Comparison of ENCODE assay signal across 12 cellular contexts in genomic region chr16:29876186-29876577, GRCh38. TPM values are rescaled to one million over a fixed set of nuclear protein-coding genes. Genes with fewer than 3 reads are reported as not detected.
DNase-seq lines count a peak whose midpoint lies in the region; ATAC-seq, FAIRE-seq and TF ChIP-seq lines count a peak whose summit lies in the region.
"Had no signal": no experiment of that assay in that cellular context is flagged by ENCODE, and none has a peak within 500 bp of the region (broad histone marks: within the 10 kb centered on the region; RNA-seq: fewer than 3 reads in every experiment).

No MANE protein-coding gene starts in this region.

- H3K36me3 Mint-ChIP-seq in GM23338 (ENCODE audit: low read depth) (0 out of 3 replicates have a peak, but pooled peaks cover 9% of the 10 kb centered on the region), brain (peaks cover 46% of the 10 kb centered on the region)

- peaks cover 12% of the 10 kb centered on the region for H3K4me1 Mint-ChIP-seq in GM23338
- no peaks in the 10 kb centered on the region for H3K4me1 Mint-ChIP-seq in brain

- peak overlapping the region; percentile 43 for H3K4me3 ChIP-seq in A549
- H3K4me3 ChIP-seq in GM23338: peak overlapping the region; percentile 54
- H3K4me3 ChIP-seq in mesodermal cell (ENCODE audit: extremely low read depth, insufficient read depth, low read length, poor library complexity, severe bottlenecking): peak overlapping the region; percentile 11
- H3K4me3 ChIP-seq: SJSA1 had no signal

- no peak for TF ChIP-seq RAD21 in A549 (conservative IDR thresholded peaks at IDR 0.05 in 1 of 2, IDR thresholded peaks at IDR 0.05 in 1 of 2)

- TF ChIP-seq POLR2A in A549 (IDR thresholded peaks at IDR 0.05; ENCODE audit: low read length): no peak

- H3F3A ChIP-seq in GM23338 (replicated peaks; ENCODE audit: low read depth): peaks cover 6% of the 10 kb centered on the region; the same call in 1 of the 2 replicates

- H3K27ac Mint-ChIP-seq in GM23338 (no peak overlapping the region), brain (no peak overlapping the region)

- ATAC-seq in A549: peak; percentile 30 to 68; a peak in 4 of 6 replicates
- peak; percentile 63 for ATAC-seq in GM23338
- no peak for ATAC-seq in HG03460 (IDR thresholded peaks at IDR 0.05; ENCODE audit: unreplicated experiment)

- DNase-seq in A549 (ENCODE audit: low read depth in 1 of 2, low spot score in 1 of 2) (no peak), GM23338 (ENCODE audit: low spot score) (peak; percentile 94), inferior parietal cortex (ENCODE audit: extremely low spot score) (no peak), NCI-H2107 treated with DMSO at 0.1 percent for 48 hours (lab: John Stamatoyannopoulos, UW; ENCODE audit: unreplicated experiment) (no peak), NCI-H2196 (lab: John Stamatoyannopoulos, UW; ENCODE audit: unreplicated experiment) (no peak)
- DNase-seq: Calu3, NCI-H2171 had no signal

- CTCF ChIA-PET in A549 (lab: Yijun Ruan, JAX): interaction anchor here (0.8 to 1.2 kb wide), 2 partner anchors 18 to 176 kb away, joined by 3 to 4 read pairs; no protein-coding TSS in a partner anchor

- H3K9me3 Mint-ChIP-seq in GM23338 (no peaks in the 10 kb centered on the region; the same call in 1 of the 3 replicates), brain (peaks cover 0 to 8% (median 0%) of the 10 kb centered on the region in 5 experiments)

- H3K27me3 Mint-ChIP-seq in GM23338 (ENCODE audit: insufficient read depth, low read depth, poor library complexity): peaks cover 12% of the 10 kb centered on the region
- H3K27me3 Mint-ChIP-seq in brain: peaks cover 40% of the 10 kb centered on the region

- H4K20me1 ChIP-seq in GM23338 (replicated peaks; ENCODE audit: insufficient read depth): no peaks in the 10 kb centered on the region; the same call in 1 of the 2 replicates

- WGBS in A549 (ENCODE audit: missing lambda C conversion rate): 28% methylated on average over 14 of the region's 17 CpGs
- 74 to 77% methylated on average over 15 to 16 of the region's 17 CpGs for WGBS in mesodermal cell (ENCODE audit: insufficient coverage in 2 of 2), 2 experiments

- H3K4me2 ChIP-seq in A549 (peak overlapping the region; percentile 75), GM23338 (peak overlapping the region; percentile 90)

- no peaks in the 10 kb centered on the region for H3K79me2 ChIP-seq in GM23338 (replicated peaks; ENCODE audit: insufficient read depth)

- TF ChIP-seq EP300 in A549 (IDR thresholded peaks at IDR 0.05): no peak

- H3K9me2 ChIP-seq in GM23338 (ENCODE audit: insufficient read depth): no peaks in the 10 kb centered on the region

- H3K4me1 ChIP-seq in A549 (0 out of 3 replicates have a peak, but pooled peaks cover 3% of the 10 kb centered on the region), GM23338 (ENCODE audit: insufficient read depth) (peaks cover 4% of the 10 kb centered on the region), mesodermal cell (ENCODE audit: control insufficient read depth, insufficient read depth, low read length, poor library complexity, severe bottlenecking) (no peaks in the 10 kb centered on the region)
- H3K4me1 ChIP-seq: SJSA1 had no signal

- POLR2A ChIA-PET in A549 (lab: Yijun Ruan, JAX): no interaction called here

- TF ChIP-seq CTCF in A549 (IDR thresholded peaks at IDR 0.05) (no peak), GM23338 (conservative IDR thresholded peaks at IDR 0.05; ENCODE audit: low read depth in 2 of 2) (no peak), brain (conservative IDR thresholded peaks at IDR 0.05) (no peak)

- H3K27me3 ChIP-seq in GM23338 (ENCODE audit: insufficient read depth): no peaks in the 10 kb centered on the region

- peak overlapping the region; percentile 92; the same call in 1 of the 2 replicates for H2AFZ ChIP-seq in GM23338

- peak overlapping the region in 1 of 2 experiments; percentile 45; a peak in 1 of 6 replicates for H3K27ac ChIP-seq in A549
- no peak overlapping the region for H3K27ac ChIP-seq in GM23338 (ENCODE audit: low read depth)
- no peak overlapping the region for H3K27ac ChIP-seq in mesodermal cell (ENCODE audit: low read depth, low read length, severe bottlenecking)
- H3K27ac ChIP-seq: SJSA1 had no signal

- H3K4me3 Mint-ChIP-seq in GM23338 (peak overlapping the region; percentile 81), brain (peak overlapping the region in 4 of 5 experiments; percentile 12 to 51 (median 19))

- FAIRE-seq in A549 (lab: Jason Lieb, UNC): no peak
- FAIRE-seq: GM18507 had no signal

- H3K9me3 ChIP-seq in A549 (no peaks in the 10 kb centered on the region), mesodermal cell (ENCODE audit: control insufficient read depth, low read length) (no peaks in the 10 kb centered on the region)
- H3K9me3 ChIP-seq: SJSA1 had no signal

- H3K36me3 ChIP-seq in GM23338 (ENCODE audit: insufficient read depth) (no peaks in the 10 kb centered on the region; the same call in 1 of the 2 replicates), mesodermal cell (ENCODE audit: control insufficient read depth, insufficient read depth, low read length) (peaks cover 25% of the 10 kb centered on the region)
- H3K36me3 ChIP-seq: SJSA1 had no signal

TF ChIP-seq in A549, 52 proteins besides CTCF, POLR2A, EP300 and RAD21 (continues in another document):
- TF ChIP-seq MYC (IDR thresholded peaks at IDR 0.05; ENCODE audit: borderline replicate concordance, low read length) (no peak), SREBF2 (IDR thresholded peaks at IDR 0.05) (no peak)

TF ChIP-seq in GM23338, 12 proteins besides CTCF, POLR2A, EP300 and RAD21 (continues in another document):
- TF ChIP-seq ZNF114 (CRISPR knock-in tag; IDR thresholded peaks at IDR 0.05): no peak
- no peak for TF ChIP-seq POLR2AphosphoS5 (IDR thresholded peaks at IDR 0.05; ENCODE audit: low read depth)
- no peak for TF ChIP-seq STAT1 (IDR thresholded peaks at IDR 0.05; ENCODE audit: unreplicated experiment)
- no peak for TF ChIP-seq NANOG (IDR thresholded peaks at IDR 0.05; ENCODE audit: borderline replicate concordance)
- TF ChIP-seq EZH2phosphoT487 (IDR thresholded peaks at IDR 0.05; ENCODE audit: unreplicated experiment): no peak

RNA-seq across cellular contexts. Expression of gene CDIPT, which starts 13.2 kb away (rescaled TPM):
- polyA plus RNA-seq in A549 (2011; rRNA removed): 64.0 and 84.3 TPM in 2 replicates
- polyA plus RNA-seq in A549 (2012; cell fraction: cytosol; rRNA removed): 101 and 128 TPM in 2 replicates
- 105 TPM in 2 replicates for polyA plus RNA-seq in A549 (2012; cell fraction: nucleus; rRNA removed)
- 60.3 to 72.1 TPM (median 71.2 TPM) in 3 replicates for polyA plus RNA-seq in A549 (2017; fragmentation: RNase III; extraction: RNeasy Plus Mini Kit Qiagen cat#74134 plus additional on column Dnase treatment)
- 45.2 and 48.8 TPM in 2 replicates for polyA minus RNA-seq in A549 (2011; rRNA and poly(A)+ RNA removed)
- total RNA-seq in GM23338 (2014; rRNA removed; shearing (Covaris generic)): 60.0 and 78.1 TPM in 2 replicates
- polyA plus RNA-seq in GM23338 (2016; fragmentation: Nextera tagmentation; extraction: Ambion mirVana): 35.7 and 36.2 TPM in 2 replicates
- 200 TPM for polyA plus RNA-seq in brain (ENCODE audit: insufficient read depth, low read depth, low replicate concordance)
- 74.8 TPM for polyA plus RNA-seq in mesodermal cell (2013, experiment 1 of 2)
- polyA plus RNA-seq in mesodermal cell (2013, experiment 2 of 2): 59.8 TPM

RNA-seq across cellular contexts. Expression of gene SEZ6L2, which starts 23.2 kb away (rescaled TPM):
- polyA plus RNA-seq in A549 (2011; rRNA removed): 4.3 and 5.1 TPM in 2 replicates
- 5.3 and 6.6 TPM in 2 replicates for polyA plus RNA-seq in A549 (2012; cell fraction: cytosol; rRNA removed)
- 17.3 and 28.0 TPM in 2 replicates for polyA plus RNA-seq in A549 (2012; cell fraction: nucleus; rRNA removed)
- polyA plus RNA-seq in A549 (2017; fragmentation: RNase III; extraction: RNeasy Plus Mini Kit Qiagen cat#74134 plus additional on column Dnase treatment): 9.0 to 12.6 TPM (median 11.4 TPM) in 3 replicates
- polyA minus RNA-seq in A549 (2011; rRNA and poly(A)+ RNA removed): 3.3 and 4.5 TPM in 2 replicates
- 55.8 and 71.9 TPM in 2 replicates for total RNA-seq in GM23338 (2014; rRNA removed; shearing (Covaris generic))
- polyA plus RNA-seq in GM23338 (2016; fragmentation: Nextera tagmentation; extraction: Ambion mirVana): 17.8 and 18.0 TPM in 2 replicates
- 187 TPM for polyA plus RNA-seq in brain (ENCODE audit: insufficient read depth, low read depth, low replicate concordance)
- 58.1 TPM for polyA plus RNA-seq in mesodermal cell (2013, experiment 1 of 2)
- 50.0 TPM for polyA plus RNA-seq in mesodermal cell (2013, experiment 2 of 2)

RNA-seq across cellular contexts. Expression of gene ASPHD1, which starts 24.1 kb away (rescaled TPM):
- polyA plus RNA-seq in A549 (2011; rRNA removed) (3.7 and 4.6 TPM in 2 replicates), A549 (2017; fragmentation: RNase III; extraction: RNeasy Plus Mini Kit Qiagen cat#74134 plus additional on column Dnase treatment) (20.6 to 22.2 TPM (median 21.6 TPM) in 3 replicates), GM23338 (2016; fragmentation: Nextera tagmentation; extraction: Ambion mirVana) (12.4 and 15.5 TPM in 2 replicates), brain (ENCODE audit: insufficient read depth, low read depth, low replicate concordance) (115 TPM)
- polyA plus RNA-seq in A549 (2012; cell fraction: cytosol; rRNA removed): 9.5 and 13.4 TPM in 2 replicates
- polyA plus RNA-seq in A549 (2012; cell fraction: nucleus; rRNA removed): 11.7 and 12.5 TPM in 2 replicates
- 1.4 and 1.7 TPM in 2 replicates for polyA minus RNA-seq in A549 (2011; rRNA and poly(A)+ RNA removed)
- total RNA-seq in GM23338 (2014; rRNA removed; shearing (Covaris generic)): 11.3 and 20.6 TPM in 2 replicates
- 9.6 TPM for polyA plus RNA-seq in mesodermal cell (2013, experiment 1 of 2)
- polyA plus RNA-seq in mesodermal cell (2013, experiment 2 of 2): 8.8 TPM

RNA-seq across cellular contexts. Expression of gene KCTD13, which starts 49.8 kb away (rescaled TPM):
- polyA plus RNA-seq in A549 (2011; rRNA removed) (14.6 and 15.3 TPM in 2 replicates), A549 (2017; fragmentation: RNase III; extraction: RNeasy Plus Mini Kit Qiagen cat#74134 plus additional on column Dnase treatment) (11.9 to 13.3 TPM (median 12.7 TPM) in 3 replicates), GM23338 (2016; fragmentation: Nextera tagmentation; extraction: Ambion mirVana) (8.7 and 10.1 TPM in 2 replicates), brain (ENCODE audit: insufficient read depth, low read depth, low replicate concordance) (61.7 TPM)
- 26.6 and 33.9 TPM in 2 replicates for polyA plus RNA-seq in A549 (2012; cell fraction: cytosol; rRNA removed)
- 105 and 113 TPM in 2 replicates for polyA plus RNA-seq in A549 (2012; cell fraction: nucleus; rRNA removed)
- polyA minus RNA-seq in A549 (2011; rRNA and poly(A)+ RNA removed): 11.8 and 16.0 TPM in 2 replicates
- total RNA-seq in GM23338 (2014; rRNA removed; shearing (Covaris generic)): 8.9 and 12.2 TPM in 2 replicates
- polyA plus RNA-seq in mesodermal cell (2013, experiment 1 of 2): 24.1 TPM
- polyA plus RNA-seq in mesodermal cell (2013, experiment 2 of 2): 17.5 TPM

RNA-seq across cellular contexts. Expression of gene MVP, which starts 55.9 kb away (rescaled TPM):
- polyA plus RNA-seq in A549 (2011; rRNA removed) (73.3 and 87.7 TPM in 2 replicates), A549 (2017; fragmentation: RNase III; extraction: RNeasy Plus Mini Kit Qiagen cat#74134 plus additional on column Dnase treatment) (86.2 to 109 TPM (median 106 TPM) in 3 replicates), GM23338 (2016; fragmentation: Nextera tagmentation; extraction: Ambion mirVana) (1.4 and 2.0 TPM in 2 replicates), brain (ENCODE audit: insufficient read depth, low read depth, low replicate concordance) (31.7 TPM)
- 50.3 and 58.7 TPM in 2 replicates for polyA plus RNA-seq in A549 (2012; cell fraction: cytosol; rRNA removed)
- 188 and 201 TPM in 2 replicates for polyA plus RNA-seq in A549 (2012; cell fraction: nucleus; rRNA removed)
- 325 and 351 TPM in 2 replicates for polyA minus RNA-seq in A549 (2011; rRNA and poly(A)+ RNA removed)
- total RNA-seq in GM23338 (2014; rRNA removed; shearing (Covaris generic)): 2.6 and 3.7 TPM in 2 replicates
- polyA plus RNA-seq in mesodermal cell (2013, experiment 1 of 2): 6.5 TPM
- 6.7 TPM for polyA plus RNA-seq in mesodermal cell (2013, experiment 2 of 2)
